16 cellular contexts compared by ENCODE assay signal in the genomic region with DNA sequence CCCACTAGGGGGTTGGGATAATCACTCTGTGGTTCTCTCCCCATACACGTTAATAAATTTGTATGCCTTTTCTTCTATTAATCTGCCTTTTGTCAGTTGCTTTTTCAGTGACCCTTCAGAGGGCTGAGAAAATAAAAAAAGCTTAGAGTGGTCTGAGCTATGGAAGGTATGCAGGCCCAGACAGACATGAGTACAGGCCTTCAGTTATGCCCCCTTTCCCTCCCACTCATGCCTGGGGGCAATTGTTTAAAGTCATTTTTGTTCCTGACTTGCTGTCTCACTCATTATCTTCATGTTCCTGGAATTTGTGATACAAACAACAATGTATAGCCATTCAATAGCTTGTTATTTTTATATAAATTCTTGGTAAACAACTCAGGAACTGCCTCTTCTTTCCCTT.
"Had no signal": no experiment of that assay in that cellular context is flagged by ENCODE, and none has a peak within 500 bp of the region (broad histone marks: within the 10 kb centered on the region; RNA-seq: fewer than 3 reads in every experiment).

No MANE protein-coding gene starts in this region.

- H3K27me3 ChIP-seq: tibial artery had no signal

- H3K4me1 Mint-ChIP-seq: activated naive CD8-positive, alpha-beta T cell treated with anti-CD3 and anti-CD28 coated beads, Interleukin-2, amount 50 U/mL, for 24 hours; natural killer cell; T-cell had no signal

- H3K36me3 Mint-ChIP-seq: natural killer cell, T-cell had no signal

- H3K27ac Mint-ChIP-seq: activated CD8-positive, alpha-beta T cell treated with anti-CD3 and anti-CD28 coated beads for 36 hours; activated naive CD8-positive, alpha-beta T cell treated with anti-CD3 and anti-CD28 coated beads, Interleukin-2, amount 50 U/mL, for 24 hours; effector memory CD8-positive, alpha-beta T cell; natural killer cell; T-cell had no signal

- ATAC-seq: activated CD8-positive, alpha-beta T cell treated with anti-CD3 and anti-CD28 coated beads for 36 hours; activated naive CD8-positive, alpha-beta T cell treated with anti-CD3 and anti-CD28 coated beads, Interleukin-2, amount 50 U/mL, for 24 hours; effector memory CD8-positive, alpha-beta T cell; left cardiac atrium; natural killer cell; T-cell had no signal

- H3K27me3 Mint-ChIP-seq: activated CD8-positive, alpha-beta T cell treated with anti-CD3 and anti-CD28 coated beads for 36 hours had no signal

- H3K4me1 ChIP-seq: tibial artery had no signal

- H3K4me3 ChIP-seq: lung, SK-N-MC, tibial artery had no signal

- H3K27ac ChIP-seq: SK-N-MC, tibial artery had no signal

- H3K4me3 Mint-ChIP-seq: activated CD8-positive, alpha-beta T cell treated with anti-CD3 and anti-CD28 coated beads for 36 hours; activated naive CD8-positive, alpha-beta T cell treated with anti-CD3 and anti-CD28 coated beads, Interleukin-2, amount 50 U/mL, for 24 hours; effector memory CD8-positive, alpha-beta T cell; natural killer cell; T-cell had no signal

- DNase-seq: activated CD4-positive, alpha-beta T cell treated with anti-CD3 and anti-CD28 coated beads for 4 hours; activated CD8-positive, alpha-beta memory T cell treated with anti-CD3 and anti-CD28 coated beads, Interleukin-2, amount 50 U/mL, for 4 hours; activated CD8-positive, alpha-beta T cell treated with anti-CD3 and anti-CD28 coated beads for 36 hours; activated naive CD4-positive, alpha-beta T cell treated with Interleukin-2 at 50 U/mL for 16 hours; activated naive CD8-positive, alpha-beta T cell treated with anti-CD3 and anti-CD28 coated beads, Interleukin-2, amount 50 U/mL, for 24 hours; central memory CD4-positive, alpha-beta T cell; effector memory CD8-positive, alpha-beta T cell; erythroblast; left cardiac atrium; natural killer cell; stimulated activated CD4-positive, alpha-beta T cell treated with anti-CD3 and anti-CD28 coated beads, Interleukin-4, amount 100 ng/mL, for 4 hours; T-cell; T1000; tibial artery had no signal

- H3K36me3 ChIP-seq: tibial artery had no signal
